ENCODE assay signal across 13 cellular contexts in genomic region chr9:135468866-135469521, GRCh38. TPM values are rescaled to one million over a fixed set of nuclear protein-coding genes. Genes with fewer than 3 reads are reported as not detected.
A peak's percentile ranks its signal among the peaks of the same experiment; 100 is the strongest.
DNase-seq lines count a peak whose midpoint lies in the region; ATAC-seq, FAIRE-seq and TF ChIP-seq lines count a peak whose summit lies in the region.
"Had no signal": no experiment of that assay in that cellular context is flagged by ENCODE, and none has a peak within 500 bp of the region (broad histone marks: within the 10 kb centered on the region; RNA-seq: fewer than 3 reads in every experiment).

No MANE protein-coding gene starts in this region.

- H3K4me2 ChIP-seq in astrocyte (ENCODE audit: low read length) = peak overlapping the region; percentile 67

- no peaks in the 10 kb centered on the region for H4K20me1 ChIP-seq in astrocyte (ENCODE audit: insufficient read depth, low read length)

- H3K4me3 ChIP-seq in GM12865 (ENCODE audit: low read depth, low read length) (no peak overlapping the region), astrocyte (ENCODE audit: insufficient read depth, low read depth, low read length) (no peak overlapping the region), testis (no peak overlapping the region)
- H3K4me3 ChIP-seq: HAP-1 had no signal

- no peak for FAIRE-seq in astrocyte (lab: Jason Lieb, UNC)

- no peak overlapping the region for H3K9ac ChIP-seq in astrocyte (ENCODE audit: low read length)

- CTCF ChIA-PET in HEK293T (lab: Yijun Ruan, JAX) = no interaction called here

- H3K4me3 Mint-ChIP-seq in astrocyte (ENCODE audit: unreplicated experiment) = no peak overlapping the region

- H3K4me1 Mint-ChIP-seq in astrocyte (ENCODE audit: low read depth, unreplicated experiment) = peaks cover 3% of the 10 kb centered on the region

- H3K79me2 ChIP-seq in astrocyte (ENCODE audit: insufficient read depth, low read length) = no peaks in the 10 kb centered on the region

- H2AFZ ChIP-seq in astrocyte (ENCODE audit: low read depth, low read length) = no peak overlapping the region

- H3K36me3 Mint-ChIP-seq in astrocyte (ENCODE audit: low read depth, unreplicated experiment) = peaks cover 8% of the 10 kb centered on the region

- POLR2A ChIA-PET in HEK293T (lab: Yijun Ruan, JAX) = interaction anchor here (1.2 kb wide), 1 partner anchor 12 kb away, joined by 5 read pairs; no protein-coding TSS in a partner anchor

- H3K27me3 Mint-ChIP-seq in astrocyte (ENCODE audit: low read depth, unreplicated experiment) = peaks cover 11% of the 10 kb centered on the region

- H3K27ac ChIP-seq in astrocyte (ENCODE audit: low read depth, low read length) (no peak overlapping the region), testis (no peak overlapping the region)

- no peaks in the 10 kb centered on the region for H3K27me3 ChIP-seq in astrocyte (ENCODE audit: insufficient read depth, low read length)
- no peaks in the 10 kb centered on the region for H3K27me3 ChIP-seq in testis

- intact Hi-C loops in testis (cut with DNase I; ENCODE audit: low total_unique reads) = no loop called here

- no peak overlapping the region for H3K27ac Mint-ChIP-seq in astrocyte (ENCODE audit: unreplicated experiment)

- no peak for TF ChIP-seq POLR2A in testis (IDR thresholded peaks at IDR 0.05)

- no peak for TF ChIP-seq CTCF in GM12865 (IDR thresholded peaks at IDR 0.05; ENCODE audit: insufficient read depth, low read depth, low read length, missing control alignments)
- no peak for TF ChIP-seq CTCF in astrocyte (IDR thresholded peaks at IDR 0.05; ENCODE audit: insufficient read depth, low read depth, low read length)
- no peak for TF ChIP-seq CTCF in testis (IDR thresholded peaks at IDR 0.05)

- DNase-seq in GM12865 (ENCODE audit: low read depth) (peak; percentile 30), T-helper 2 cell (peak in 3 of 5 experiments; percentile 23 to 87 (median 64)), astrocyte (ENCODE audit: low read depth) (no peak), testis (no peak), NCI-H748 (lab: John Stamatoyannopoulos, UW; ENCODE audit: unreplicated experiment) (no peak), HEK293T (ENCODE audit: extremely low spot score) (no peak)
- peak; percentile 9 to 28 for DNase-seq in stimulated activated CD4-positive, alpha-beta T cell treated with anti-CD3 and anti-CD28 coated beads, Interleukin-15, amount 100 ng/mL, for 1 hour (ENCODE audit: low read depth in 1 of 2, low spot score in 1 of 2)
- DNase-seq: foreskin melanocyte, MV-4-11, occipital lobe had no signal

- ATAC-seq in GM18858 (IDR thresholded peaks at IDR 0.05; ENCODE audit: unreplicated experiment) = no peak

- H3K9me3 ChIP-seq in astrocyte (ENCODE audit: insufficient read depth, low read depth, low read length) (no peaks in the 10 kb centered on the region), testis (no peaks in the 10 kb centered on the region)
- H3K9me3 ChIP-seq: HAP-1 had no signal

- H3K9me3 Mint-ChIP-seq in astrocyte (ENCODE audit: unreplicated experiment) = no peaks in the 10 kb centered on the region

- no peaks in the 10 kb centered on the region for H3K36me3 ChIP-seq in astrocyte (ENCODE audit: insufficient read depth, low read length)
- H3K36me3 ChIP-seq in testis (ENCODE audit: low read depth, missing control alignments) = no peaks in the 10 kb centered on the region
- H3K36me3 ChIP-seq: HAP-1 had no signal

- 59 to 70% methylated on average over 16 of the region's 16 CpGs for WGBS in testis, 2 donors

- H3K4me1 ChIP-seq in astrocyte (ENCODE audit: insufficient read depth, low read length) (peaks cover 6% of the 10 kb centered on the region), testis (no peaks in the 10 kb centered on the region)
- H3K4me1 ChIP-seq: HAP-1 had no signal

TF ChIP-seq in HEK293T, 16 proteins besides CTCF, POLR2A, EP300 and RAD21:
- TF ChIP-seq SP1 (IDR thresholded peaks at IDR 0.05) (no peak), HDGF (IDR thresholded peaks at IDR 0.05; ENCODE audit: borderline replicate concordance) (no peak), ARNT (IDR thresholded peaks at IDR 0.05) (no peak), ELF4 (IDR thresholded peaks at IDR 0.05) (no peak), L3MBTL2 (conservative IDR thresholded peaks at IDR 0.05) (no peak), NFRKB (IDR thresholded peaks at IDR 0.05) (no peak), SUZ12 (IDR thresholded peaks at IDR 0.05) (no peak), FOXM1 (IDR thresholded peaks at IDR 0.05; ENCODE audit: borderline replicate concordance) (no peak), BHLHE40 (IDR thresholded peaks at IDR 0.05; ENCODE audit: borderline replicate concordance) (no peak), TARDBP (IDR thresholded peaks at IDR 0.05) (no peak)

RNA-seq across cellular contexts. Expression of gene PPP1R26, which starts 10.6 kb away (rescaled TPM):
- total RNA-seq in astrocyte (10.6 and 11.3 TPM in 2 replicates), testis (10 to 100 TPM; 33.1 to 38.8 TPM)
- polyA plus RNA-seq in testis (ENCODE audit: insufficient read depth, low read depth, low replicate concordance) = 15.6 TPM

RNA-seq across cellular contexts. Expression of gene MRPS2, which starts 31.5 kb away (rescaled TPM):
- total RNA-seq in astrocyte (35.8 and 38.6 TPM in 2 replicates), testis (10 to 100 TPM; 35.9 to 40.4 TPM)
- polyA plus RNA-seq in testis (ENCODE audit: insufficient read depth, low read depth, low replicate concordance) = 34.7 TPM

RNA-seq across cellular contexts. Expression of gene LCN1, which starts 52.2 kb away (rescaled TPM):
- not detected in 2 replicates for total RNA-seq in astrocyte
- total RNA-seq in testis = not detected
- polyA plus RNA-seq in testis (ENCODE audit: insufficient read depth, low read depth, low replicate concordance) = 2.7 TPM
- total RNA-seq: occipital lobe; T-helper 1 cell treated with Interleukin-12 subunit alpha and Interleukin-12 subunit beta and Interleukin-4 antibody, amounts not matched to agents 30 ng/mL and 1 ng/mL, for 36 hours had no signal

Comparison
In these comparisons a context has a peak if more than half of its experiments do, and no peak if none do; other contexts are left out.
1. DNase-seq: peak in GM12865 (single experiment), T-helper 2 cell (3 of 5) and stimulated activated CD4-positive, alpha-beta T cell treated with anti-CD3 and anti-CD28 coated beads, Interleukin-15, amount 100 ng/mL, for 1 hour (2 of 2); none in astrocyte (single experiment), testis (single experiment), NCI-H748 (single experiment) and HEK293T (single experiment).